Comparison of ENCODE assay signal across 9 cellular contexts in genomic region chr2:15311201-15311882, GRCh38.
DNase-seq lines count a peak whose midpoint lies in the region; ATAC-seq lines count a peak whose summit lies in the region.
"Had no signal": no experiment of that assay in that cellular context is flagged by ENCODE, and none has a peak within 500 bp of the region (broad histone marks: within the 10 kb centered on the region; RNA-seq: fewer than 3 reads in every experiment).

No MANE protein-coding gene starts in this region.

- peak; percentile 47 for ATAC-seq in HG03045 (IDR thresholded peaks at IDR 0.05; ENCODE audit: unreplicated experiment)

- peak overlapping the region in 4 of 7 donors; percentile 5 to 45 (median 38) for H3K4me3 Mint-ChIP-seq in CD8-positive, alpha-beta memory T cell
- peak overlapping the region; percentile 79 for H3K4me3 Mint-ChIP-seq in T-helper 2 cell treated with Interferon-gamma antibody and Interleukin-4, amounts not matched to agents 5 μg/mL and 100 μg/mL, for 36 hours

- H3K4me1 Mint-ChIP-seq in CD8-positive, alpha-beta memory T cell, result peaks cover 43 to 59% (median 48%) of the 10 kb centered on the region in 3 donors
- H3K4me1 Mint-ChIP-seq in T-helper 2 cell treated with Interferon-gamma antibody and Interleukin-4, amounts not matched to agents 5 μg/mL and 100 μg/mL, for 36 hours (ENCODE audit: low read depth), result peaks cover 58% of the 10 kb centered on the region

- H3K4me3 ChIP-seq in CD8-positive, alpha-beta memory T cell (ENCODE audit: low read length), result no peak overlapping the region

- H3K36me3 Mint-ChIP-seq in CD8-positive, alpha-beta memory T cell, result peaks cover 30 to 60% (median 41%) of the 10 kb centered on the region in 3 donors
- H3K36me3 Mint-ChIP-seq in T-helper 2 cell treated with Interferon-gamma antibody and Interleukin-4, amounts not matched to agents 5 μg/mL and 100 μg/mL, for 36 hours (ENCODE audit: low read depth), result peaks cover 50% of the 10 kb centered on the region

- H3K9me3 ChIP-seq in CD8-positive, alpha-beta memory T cell (ENCODE audit: low read length), result no peaks in the 10 kb centered on the region

- DNase-seq in CD8-positive, alpha-beta memory T cell, result no peak
- DNase-seq in GM19240 (ENCODE audit: insufficient read length, low spot score), result peak; percentile 10
- DNase-seq in T-helper 2 cell treated with Interferon-gamma antibody and Interleukin-4, amounts not matched to agents 5 μg/mL and 100 μg/mL, for 36 hours (ENCODE audit: low spot score), result no peak
- DNase-seq in HUDEP-2 (lab: John Stamatoyannopoulos, UW; ENCODE audit: unreplicated experiment in 76 of 76), result no peak
- no peak for DNase-seq in cerebellar nuclear complex (lab: John Stamatoyannopoulos, UW)
- no peak for DNase-seq in G401 (ENCODE audit: low spot score)
- no peak for DNase-seq in DMS53 (lab: John Stamatoyannopoulos, UW)
- DNase-seq: NCI-H1694 had no signal

- no peaks in the 10 kb centered on the region for H3K27me3 ChIP-seq in CD8-positive, alpha-beta memory T cell (ENCODE audit: insufficient read depth, low read length, poor library complexity, severe bottlenecking)

- no peaks in the 10 kb centered on the region for H3K36me3 ChIP-seq in CD8-positive, alpha-beta memory T cell (ENCODE audit: insufficient read depth, low read length)

- POLR2A ChIA-PET in CD8-positive, alpha-beta memory T cell (lab: Charles Lee), result no interaction called here

- H3K4me1 ChIP-seq in CD8-positive, alpha-beta memory T cell (ENCODE audit: insufficient read depth, low read length), result peaks cover 11% of the 10 kb centered on the region

- CTCF ChIA-PET in CD8-positive, alpha-beta memory T cell (lab: Charles Lee), result no interaction called here

- peaks cover 0 to 10% (median 0%) of the 10 kb centered on the region in 5 donors for H3K9me3 Mint-ChIP-seq in CD8-positive, alpha-beta memory T cell
- H3K9me3 Mint-ChIP-seq in T-helper 2 cell treated with Interferon-gamma antibody and Interleukin-4, amounts not matched to agents 5 μg/mL and 100 μg/mL, for 36 hours, result peaks cover 3% of the 10 kb centered on the region

- in situ Hi-C loops in G401 (cut with HindIII; ENCODE audit: low sequenced_read_pairs), result no loop called here

- no peaks in the 10 kb centered on the region for H3K27me3 Mint-ChIP-seq in CD8-positive, alpha-beta memory T cell
- no peaks in the 10 kb centered on the region for H3K27me3 Mint-ChIP-seq in T-helper 2 cell treated with Interferon-gamma antibody and Interleukin-4, amounts not matched to agents 5 μg/mL and 100 μg/mL, for 36 hours (ENCODE audit: low read depth)

- no peak overlapping the region for H3K27ac ChIP-seq in CD8-positive, alpha-beta memory T cell (ENCODE audit: low read depth, low read length)

- H3K27ac Mint-ChIP-seq in CD8-positive, alpha-beta memory T cell, result peak overlapping the region; percentile 44 to 95 (median 86)
- H3K27ac Mint-ChIP-seq in T-helper 2 cell treated with Interferon-gamma antibody and Interleukin-4, amounts not matched to agents 5 μg/mL and 100 μg/mL, for 36 hours, result peak overlapping the region; percentile 97
